ENCODE assay signal across 8 cellular contexts in the genomic region with DNA sequence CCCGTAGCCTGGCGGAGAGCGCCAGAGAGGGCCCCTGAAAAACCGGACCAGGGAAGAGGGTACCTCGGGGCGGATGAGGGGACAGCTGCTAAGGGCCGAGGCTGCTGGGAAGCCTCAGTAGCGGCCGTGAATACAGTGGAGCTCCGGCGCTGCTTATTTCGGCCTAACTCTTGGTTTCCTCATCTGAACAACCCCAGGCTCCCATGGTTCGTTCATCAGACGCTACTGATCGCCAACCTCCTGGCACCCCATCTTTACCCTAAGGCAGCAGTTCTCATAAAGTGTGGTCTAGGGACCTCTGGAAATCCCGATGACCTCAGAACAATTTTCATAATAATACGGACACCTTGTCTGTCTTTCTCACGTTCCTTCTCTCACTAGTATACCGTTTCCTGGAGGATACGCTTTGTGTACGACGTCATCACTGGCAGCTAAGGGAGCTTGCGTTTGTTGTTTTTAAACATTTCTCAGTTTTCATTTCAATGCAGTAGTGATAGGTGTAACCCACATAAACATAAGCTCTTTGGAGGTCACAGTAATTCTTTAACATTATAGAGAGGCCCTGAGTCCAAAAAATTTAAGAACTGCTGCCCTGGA. TPM values are rescaled to one million over a fixed set of nuclear protein-coding genes. Genes with fewer than 3 reads are reported as not detected.
DNase-seq lines count a peak whose midpoint lies in the region; ATAC-seq and TF ChIP-seq lines count a peak whose summit lies in the region.

No MANE protein-coding gene starts in this region.

- no peak overlapping the region for H3K56ac ChIP-seq in H9 (ENCODE audit: insufficient read length, low read depth, low read length)

- H3K4ac ChIP-seq in H9 (ENCODE audit: low read depth, low read length) = no peak overlapping the region

- H3K9me3 ChIP-seq in H9 (ENCODE audit: control insufficient read depth, low read depth, low read length) = no peaks in the 10 kb centered on the region

- DNase-seq in T-helper 2 cell treated with Interferon-gamma antibody and Interleukin-4, amounts not matched to agents 5 μg/mL and 100 μg/mL, for 36 hours (ENCODE audit: low spot score) = no peak
- DNase-seq in T-helper 2 cell = no peak
- no peak for DNase-seq in H9
- DNase-seq in M059J (ENCODE audit: low read depth) = peak; percentile 65
- peak; percentile 44 for DNase-seq in amniotic epithelial cell (ENCODE audit: low read depth)
- peak; percentile 10 for DNase-seq in iPS-NIHi7 (ENCODE audit: extremely low spot score)
- no peak for DNase-seq in stimulated activated naive CD8-positive, alpha-beta T cell treated with anti-CD3 and anti-CD28 coated beads, Interleukin-15, Interleukin-2, amounts not matched to agents 100 U/mL and 50 U/mL, for 24 hours
- no peak for DNase-seq in ureter (ENCODE audit: low spot score)

- ATAC-seq in stimulated activated naive CD8-positive, alpha-beta T cell treated with anti-CD3 and anti-CD28 coated beads, Interleukin-15, Interleukin-2, amounts not matched to agents 100 U/mL and 50 U/mL, for 24 hours = peak; percentile 28

- H4K91ac ChIP-seq in H9 (ENCODE audit: insufficient read length, low read depth, low read length) = no peak overlapping the region

- TF ChIP-seq CTCF in H9 (conservative IDR thresholded peaks at IDR 0.05) = no peak

- no peaks in the 10 kb centered on the region for H3K79me1 ChIP-seq in H9 (ENCODE audit: insufficient read depth, low read depth, low read length, poor library complexity, severe bottlenecking)

- H4K20me1 ChIP-seq in H9 (ENCODE audit: control insufficient read depth, insufficient read depth, insufficient read length) = no peaks in the 10 kb centered on the region

- peaks cover 3% of the 10 kb centered on the region for H3K36me3 Mint-ChIP-seq in T-helper 2 cell treated with Interferon-gamma antibody and Interleukin-4, amounts not matched to agents 5 μg/mL and 100 μg/mL, for 36 hours (ENCODE audit: low read depth)
- no peaks in the 10 kb centered on the region for H3K36me3 Mint-ChIP-seq in H9 (ENCODE audit: insufficient read depth in 1 of 3, low read depth in 3 of 3)

- peak overlapping the region; percentile 99 for H3K4me3 Mint-ChIP-seq in T-helper 2 cell treated with Interferon-gamma antibody and Interleukin-4, amounts not matched to agents 5 μg/mL and 100 μg/mL, for 36 hours
- H3K4me3 Mint-ChIP-seq in H9 = peak overlapping the region; percentile 92 to 93

- 0 out of 2 replicates have a peak overlapping the region, but pooled peaks have one; percentile 43 for H3K14ac ChIP-seq in H9 (ENCODE audit: insufficient read depth, low read length)

- H3T11ph ChIP-seq in H9 (ENCODE audit: low read length) = no peak overlapping the region

- no peak overlapping the region for H4K8ac ChIP-seq in H9 (replicated peaks; ENCODE audit: insufficient read length, low read depth, low read length)

- H2BK5ac ChIP-seq in H9 (ENCODE audit: insufficient read length, low read length) = no peak overlapping the region

- H3K23ac ChIP-seq in H9 (ENCODE audit: insufficient read length, low read depth, low read length) = no peak overlapping the region

- H3K4me1 Mint-ChIP-seq in T-helper 2 cell treated with Interferon-gamma antibody and Interleukin-4, amounts not matched to agents 5 μg/mL and 100 μg/mL, for 36 hours (ENCODE audit: low read depth) = peaks cover 31% of the 10 kb centered on the region
- H3K4me1 Mint-ChIP-seq in H9 = peaks cover 19 to 20% of the 10 kb centered on the region in 2 experiments

- H3K23me2 ChIP-seq in H9 (ENCODE audit: insufficient read length, low read depth, low read length, poor library complexity, severe bottlenecking) = peaks cover 10% of the 10 kb centered on the region

- no peak overlapping the region for H3K18ac ChIP-seq in H9 (ENCODE audit: insufficient read length, low read depth, low read length)

- no peak overlapping the region for H2BK20ac ChIP-seq in H9 (ENCODE audit: low read depth, low read length, poor library complexity, severe bottlenecking)

- no peak overlapping the region for H4K5ac ChIP-seq in H9 (ENCODE audit: insufficient read length, low read depth, low read length)

- no peaks in the 10 kb centered on the region for H3K79me2 ChIP-seq in H9 (ENCODE audit: insufficient read depth, low read length)

- no peak overlapping the region for H2BK15ac ChIP-seq in H9 (ENCODE audit: low read depth, low read length)

- H2BK120ac ChIP-seq in H9 (ENCODE audit: low read depth, low read length, poor library complexity, severe bottlenecking) = no peak overlapping the region

- no peaks in the 10 kb centered on the region for H3K27me3 ChIP-seq in H9 (ENCODE audit: insufficient read depth, low read length)

- H2BK12ac ChIP-seq in H9 (ENCODE audit: insufficient read length, low read depth, low read length) = no peak overlapping the region

- no peak overlapping the region for H3K27ac ChIP-seq in H9 (ENCODE audit: insufficient read length, low read depth, low read length)

- H2AK5ac ChIP-seq in H9 (ENCODE audit: insufficient read length, low read length) = no peak overlapping the region

- WGBS in H9 (ENCODE audit: extremely low coverage, insufficient read length, low lambda C conversion rate) = no CpG with 5 or more reads among the region's 23 CpGs

- H3K27ac Mint-ChIP-seq in T-helper 2 cell treated with Interferon-gamma antibody and Interleukin-4, amounts not matched to agents 5 μg/mL and 100 μg/mL, for 36 hours = peak overlapping the region; percentile 99
- H3K27ac Mint-ChIP-seq in H9 = peak overlapping the region in 2 of 3 experiments; percentile 82 to 100; a peak in 5 of 7 replicates

- H3K9me3 Mint-ChIP-seq in T-helper 2 cell treated with Interferon-gamma antibody and Interleukin-4, amounts not matched to agents 5 μg/mL and 100 μg/mL, for 36 hours = peaks cover 4% of the 10 kb centered on the region
- H3K9me3 Mint-ChIP-seq in H9 = peaks cover 6 to 7% of the 10 kb centered on the region in 2 experiments; a peak in 2 of 5 replicates

- H3K9ac ChIP-seq in H9 (ENCODE audit: extremely low read depth, insufficient read length, low read length) = peak overlapping the region; percentile 11

- H3K27me3 Mint-ChIP-seq in T-helper 2 cell treated with Interferon-gamma antibody and Interleukin-4, amounts not matched to agents 5 μg/mL and 100 μg/mL, for 36 hours (ENCODE audit: low read depth) = peaks cover 22% of the 10 kb centered on the region
- no peaks in the 10 kb centered on the region; the same call in 1 of the 2 replicates for H3K27me3 Mint-ChIP-seq in H9 (ENCODE audit: low read depth)

- H3K4me1 ChIP-seq in H9 (ENCODE audit: insufficient read depth, low read length) = peaks cover 2% of the 10 kb centered on the region; the same call in 1 of the 2 replicates

- H3K4me2 ChIP-seq in H9 (ENCODE audit: insufficient read depth, insufficient read length, low read length) = peak overlapping the region; percentile 77

- no peak overlapping the region for H2AFZ ChIP-seq in H9 (ENCODE audit: low read length)

RNA-seq across cellular contexts. Expression of a gene that starts 0.7 kb away (rescaled TPM):
- 17.7 and 19.8 TPM in 2 replicates for total RNA-seq in H9 (2021)
- total RNA-seq in M059J (2014; rRNA removed; shearing (Covaris generic)) = 28.5 and 40.2 TPM in 2 replicates
- total RNA-seq in ureter = 17.1 TPM

RNA-seq across cellular contexts. Expression of a gene that starts 59.5 kb away (rescaled TPM):
- total RNA-seq in H9 (2021) = 1.9 and 2.3 TPM in 2 replicates
- 1.6 and 2.6 TPM in 2 replicates for total RNA-seq in M059J (2014; rRNA removed; shearing (Covaris generic))
- total RNA-seq in ureter = not detected

Comparison
In these comparisons a context has a peak if more than half of its experiments do, and no peak if none do; other contexts are left out.
1. DNase-seq: peak in M059J (single experiment), amniotic epithelial cell (single experiment) and iPS-NIHi7 (single experiment); none in T-helper 2 cell treated with Interferon-gamma antibody and Interleukin-4, amounts not matched to agents 5 μg/mL and 100 μg/mL, for 36 hours (single experiment), T-helper 2 cell (0 of 5), H9 (single experiment), stimulated activated naive CD8-positive, alpha-beta T cell treated with anti-CD3 and anti-CD28 coated beads, Interleukin-15, Interleukin-2, amounts not matched to agents 100 U/mL and 50 U/mL, for 24 hours (single experiment) and ureter (single experiment).